Comparison of ENCODE assay signal across 12 cellular contexts in genomic region chr14:30608533-30609006, GRCh38. TPM values are rescaled to one million over a fixed set of nuclear protein-coding genes. Genes with fewer than 3 reads are reported as not detected.
A peak's percentile ranks its signal among the peaks of the same experiment; 100 is the strongest.
DNase-seq lines count a peak whose midpoint lies in the region; ATAC-seq, FAIRE-seq and TF ChIP-seq lines count a peak whose summit lies in the region.
"Had no signal": no experiment of that assay in that cellular context is flagged by ENCODE, and none has a peak within 500 bp of the region (broad histone marks: within the 10 kb centered on the region; RNA-seq: fewer than 3 reads in every experiment).

No MANE protein-coding gene starts in this region.

- no peak overlapping the region for H3K27ac Mint-ChIP-seq in astrocyte (ENCODE audit: unreplicated experiment)
- H3K27ac Mint-ChIP-seq: activated naive CD4-positive, alpha-beta T cell treated with anti-CD3 and anti-CD28 coated beads, Interleukin-2, amount 50 U/mL, for 24 hours had no signal

- H3K27me3 Mint-ChIP-seq in astrocyte (ENCODE audit: low read depth, unreplicated experiment) = no peaks in the 10 kb centered on the region
- H3K27me3 Mint-ChIP-seq: activated naive CD4-positive, alpha-beta T cell treated with anti-CD3 and anti-CD28 coated beads, Interleukin-2, amount 50 U/mL, for 24 hours; CD8-positive, alpha-beta memory T cell had no signal

- H3K9me3 ChIP-seq in astrocyte (ENCODE audit: insufficient read depth, low read depth, low read length) = no peaks in the 10 kb centered on the region
- H3K9me3 ChIP-seq in keratinocyte (ENCODE audit: control insufficient read depth, low read depth, low read length) = no peaks in the 10 kb centered on the region

- no peaks in the 10 kb centered on the region for H3K9me3 Mint-ChIP-seq in astrocyte (ENCODE audit: unreplicated experiment)
- H3K9me3 Mint-ChIP-seq: activated naive CD4-positive, alpha-beta T cell treated with anti-CD3 and anti-CD28 coated beads, Interleukin-2, amount 50 U/mL, for 24 hours; CD8-positive, alpha-beta memory T cell; neural crest cell had no signal

- H2AFZ ChIP-seq in astrocyte (ENCODE audit: low read depth, low read length) (no peak overlapping the region), keratinocyte (ENCODE audit: control insufficient read depth, low read length) (no peak overlapping the region)

- no peak overlapping the region for H3K4me2 ChIP-seq in astrocyte (ENCODE audit: low read length)
- no peak overlapping the region for H3K4me2 ChIP-seq in keratinocyte (ENCODE audit: control insufficient read depth, extremely low read depth, insufficient read depth, low read depth, low read length)

- peaks cover 15% of the 10 kb centered on the region for H3K36me3 ChIP-seq in astrocyte (ENCODE audit: insufficient read depth, low read length)
- peaks cover 1 to 6% of the 10 kb centered on the region in 2 experiments for H3K36me3 ChIP-seq in keratinocyte (ENCODE audit: control insufficient read depth in 2 of 2, extremely low read depth in 1 of 2, insufficient read depth in 2 of 2, low read length in 2 of 2)

- FAIRE-seq in astrocyte (lab: Jason Lieb, UNC) = no peak
- FAIRE-seq in keratinocyte (lab: Jason Lieb, UNC) = peak; percentile 67

- intact Hi-C loops in posterior vena cava (cut with DNase I) = no loop called here

- H3K9me1 ChIP-seq in keratinocyte (ENCODE audit: control insufficient read depth, extremely low read depth, insufficient read depth, low read length) = no peaks in the 10 kb centered on the region

- no peak overlapping the region for H3K4me3 Mint-ChIP-seq in astrocyte (ENCODE audit: unreplicated experiment)
- H3K4me3 Mint-ChIP-seq: activated naive CD4-positive, alpha-beta T cell treated with anti-CD3 and anti-CD28 coated beads, Interleukin-2, amount 50 U/mL, for 24 hours; CD8-positive, alpha-beta memory T cell; neural crest cell had no signal

- no peaks in the 10 kb centered on the region for H3K36me3 Mint-ChIP-seq in astrocyte (ENCODE audit: low read depth, unreplicated experiment)

- peak overlapping the region; percentile 8 for H3K27ac ChIP-seq in astrocyte (ENCODE audit: low read depth, low read length)
- H3K27ac ChIP-seq in keratinocyte (ENCODE audit: control insufficient read depth, insufficient read depth, low read length) = peak overlapping the region; percentile 39
- H3K27ac ChIP-seq: WERI-Rb-1 had no signal

- peaks cover 11% of the 10 kb centered on the region for H3K4me1 Mint-ChIP-seq in astrocyte (ENCODE audit: low read depth, unreplicated experiment)
- H3K4me1 Mint-ChIP-seq: activated naive CD4-positive, alpha-beta T cell treated with anti-CD3 and anti-CD28 coated beads, Interleukin-2, amount 50 U/mL, for 24 hours; neural crest cell had no signal

- DNase-seq in ACHN (peak; percentile 70), HK-2 (ENCODE audit: unreplicated experiment) (peak; percentile 45), astrocyte (ENCODE audit: low read depth) (peak; percentile 48), keratinocyte (ENCODE audit: low read depth, low spot score) (no peak), posterior vena cava (ENCODE audit: low spot score) (no peak), DMS114 treated with DMSO at 0.1 percent for 48 hours (lab: John Stamatoyannopoulos, UW; ENCODE audit: unreplicated experiment) (no peak)
- DNase-seq: CD8-positive, alpha-beta memory T cell; WERI-Rb-1 had no signal

- in situ Hi-C loops in ACHN (cut with HindIII; ENCODE audit: low pct_ligation_motif_present, low pct_unique_long_range_greater_than_20kb, low sequenced_read_pairs) = no loop called here

- H3K9ac ChIP-seq in astrocyte (ENCODE audit: low read length) (peak overlapping the region; percentile 1), keratinocyte (ENCODE audit: control insufficient read depth, extremely low read depth, insufficient read depth, low read length) (no peak overlapping the region)

- H3K4me3 ChIP-seq in astrocyte (ENCODE audit: insufficient read depth, low read depth, low read length) (no peak overlapping the region), keratinocyte (ENCODE audit: control insufficient read depth in 2 of 3, extremely low read depth in 1 of 3, insufficient read depth in 2 of 3, low read depth in 1 of 3, low read length in 3 of 3) (no peak overlapping the region)

- ATAC-seq in HG03159 (IDR thresholded peaks at IDR 0.05; ENCODE audit: unreplicated experiment) = no peak
- ATAC-seq in HG02885 (IDR thresholded peaks at IDR 0.05; ENCODE audit: poor library complexity, unreplicated experiment) = no peak

- H3K4me1 ChIP-seq in astrocyte (ENCODE audit: insufficient read depth, low read length) (peaks cover 16% of the 10 kb centered on the region), keratinocyte (ENCODE audit: control insufficient read depth, extremely low read depth, insufficient read depth, low read length) (peaks cover 24% of the 10 kb centered on the region)

- no peaks in the 10 kb centered on the region for H3K79me2 ChIP-seq in astrocyte (ENCODE audit: insufficient read depth, low read length)
- H3K79me2 ChIP-seq in keratinocyte (ENCODE audit: control insufficient read depth, insufficient read depth, low read length) = no peaks in the 10 kb centered on the region

- dilution Hi-C loops in keratinocyte (cut with MboI; ENCODE audit: extremely low pct_ligation_motif_present, low sequenced_read_pairs) = no loop called here

- no peaks in the 10 kb centered on the region for H4K20me1 ChIP-seq in astrocyte (ENCODE audit: insufficient read depth, low read length)
- no peaks in the 10 kb centered on the region for H4K20me1 ChIP-seq in keratinocyte (ENCODE audit: control insufficient read depth, extremely low read depth, insufficient read depth, low read length)

- no peaks in the 10 kb centered on the region for H3K27me3 ChIP-seq in astrocyte (ENCODE audit: insufficient read depth, low read length)
- H3K27me3 ChIP-seq in keratinocyte (ENCODE audit: control insufficient read depth, extremely low read depth, insufficient read depth, low read length) = no peaks in the 10 kb centered on the region

- TF ChIP-seq CTCF in astrocyte (IDR thresholded peaks at IDR 0.05; ENCODE audit: insufficient read depth, low read depth, low read length) (no peak), keratinocyte (optimal IDR thresholded peaks at IDR 0.05 in 1 of 3, IDR thresholded peaks at IDR 0.05 in 1 of 3, conservative IDR thresholded peaks at IDR 0.05 in 1 of 3; ENCODE audit: extremely low read depth in 1 of 3, insufficient read depth in 2 of 3, low read length in 3 of 3) (peak; percentile 13 to 33 (median 20))

RNA-seq across cellular contexts. Expression of gene SCFD1, which starts 13.5 kb away (rescaled TPM):
- 82.2 and 93.5 TPM in 2 replicates for total RNA-seq in astrocyte
- 42.9 to 100 TPM (median 59.1 TPM) in 3 replicates for polyA plus RNA-seq in keratinocyte
- polyA plus RNA-seq in keratinocyte (2011; ENCODE audit: low read depth) = 82.5 TPM
- 29.3 and 58.5 TPM in 2 replicates for polyA plus RNA-seq in keratinocyte (2011; cell fraction: cytosol; rRNA removed)
- polyA plus RNA-seq in keratinocyte (2011; cell fraction: nucleus; rRNA removed) = 52.6 and 77.2 TPM in 2 replicates
- polyA plus RNA-seq in keratinocyte (2012; ENCODE audit: low replicate concordance) = 39.6 and 56.7 TPM in 2 replicates
- polyA minus RNA-seq in keratinocyte = 10.2 to 99.2 TPM (median 39.7 TPM) in 3 replicates
- 37.6 TPM for polyA minus RNA-seq in keratinocyte (2011; cell fraction: cytosol; rRNA and poly(A)+ RNA removed)
- 81.8 and 153 TPM in 2 replicates for polyA minus RNA-seq in keratinocyte (2011; cell fraction: nucleus; rRNA and poly(A)+ RNA removed)
- total RNA-seq in posterior vena cava = 10 to 100 TPM; 73.8 to 82.9 TPM

RNA-seq across cellular contexts. Expression of gene G2E3, which starts 49.6 kb away (rescaled TPM):
- total RNA-seq in astrocyte = 22.4 and 22.8 TPM in 2 replicates
- polyA plus RNA-seq in keratinocyte = 11.5 to 24.3 TPM (median 15.6 TPM) in 3 replicates
- polyA plus RNA-seq in keratinocyte (2011; ENCODE audit: low read depth) = 13.9 TPM
- 5.5 and 12.7 TPM in 2 replicates for polyA plus RNA-seq in keratinocyte (2011; cell fraction: cytosol; rRNA removed)
- 14.2 and 18.9 TPM in 2 replicates for polyA plus RNA-seq in keratinocyte (2011; cell fraction: nucleus; rRNA removed)
- polyA plus RNA-seq in keratinocyte (2012; ENCODE audit: low replicate concordance) = 7.3 and 11.2 TPM in 2 replicates
- 5.9 to 23.2 TPM (median 7.9 TPM) in 3 replicates for polyA minus RNA-seq in keratinocyte
- 16.3 TPM for polyA minus RNA-seq in keratinocyte (2011; cell fraction: cytosol; rRNA and poly(A)+ RNA removed)
- 15.2 and 24.6 TPM in 2 replicates for polyA minus RNA-seq in keratinocyte (2011; cell fraction: nucleus; rRNA and poly(A)+ RNA removed)
- 10 to 100 TPM; 13.7 to 15.2 TPM for total RNA-seq in posterior vena cava

Comparison
In these comparisons a context has a peak if more than half of its experiments do, and no peak if none do; other contexts are left out.
1. DNase-seq: peak in ACHN (single experiment), HK-2 (single experiment) and astrocyte (single experiment); none in keratinocyte (single experiment), posterior vena cava (single experiment) and DMS114 treated with DMSO at 0.1 percent for 48 hours (single experiment).